ENCODE assay signal across 8 cellular contexts in genomic region chr18:75247601-75248421, GRCh38. TPM values are rescaled to one million over a fixed set of nuclear protein-coding genes. Genes with fewer than 3 reads are reported as not detected.
DNase-seq lines count a peak whose midpoint lies in the region; ATAC-seq, FAIRE-seq and TF ChIP-seq lines count a peak whose summit lies in the region.

No MANE protein-coding gene starts in this region.

- POLR2A ChIA-PET in A549 (lab: Yijun Ruan, JAX), result interaction anchor here (0.7 kb wide), 1 partner anchor 158 kb away, joined by 3 read pairs; no protein-coding TSS in a partner anchor

- no peak for TF ChIP-seq RAD21 in A549 (conservative IDR thresholded peaks at IDR 0.05 in 1 of 2, IDR thresholded peaks at IDR 0.05 in 1 of 2)

- H3K27ac Mint-ChIP-seq in nephron progenitor cell (peak overlapping the region; percentile 40), endodermal cell (no peak overlapping the region)

- H3K4me1 ChIP-seq in A549, result peaks cover 4% of the 10 kb centered on the region; the same call in 1 of the 3 replicates
- no peaks in the 10 kb centered on the region for H3K4me1 ChIP-seq in neuronal stem cell (ENCODE audit: control insufficient read depth in 2 of 2, insufficient read depth in 1 of 2, low read depth in 1 of 2, low read length in 2 of 2)
- H3K4me1 ChIP-seq in endodermal cell (ENCODE audit: control insufficient read depth, insufficient read depth, low read length), result no peaks in the 10 kb centered on the region

- peaks cover 7% of the 10 kb centered on the region for H3K9me3 Mint-ChIP-seq in nephron progenitor cell
- no peaks in the 10 kb centered on the region for H3K9me3 Mint-ChIP-seq in endodermal cell

- H2BK120ac ChIP-seq in neuronal stem cell (ENCODE audit: low read depth, low read length), result no peak overlapping the region

- H3K4ac ChIP-seq in neuronal stem cell (ENCODE audit: low read length), result no peak overlapping the region

- TF ChIP-seq CTCF in A549 (IDR thresholded peaks at IDR 0.05) (no peak), GM12865 (IDR thresholded peaks at IDR 0.05; ENCODE audit: insufficient read depth, low read depth, low read length, missing control alignments) (no peak), nephron progenitor cell (IDR thresholded peaks at IDR 0.05) (no peak), endodermal cell (conservative IDR thresholded peaks at IDR 0.05) (no peak)

- peak overlapping the region; percentile 64 to 81 for H3K27ac ChIP-seq in A549
- peak overlapping the region; percentile 79 for H3K27ac ChIP-seq in SK-N-MC
- peak overlapping the region; percentile 35 for H3K27ac ChIP-seq in epithelial cell of prostate
- no peak overlapping the region for H3K27ac ChIP-seq in neuronal stem cell (replicated peaks; ENCODE audit: low read length)
- H3K27ac ChIP-seq in endodermal cell (ENCODE audit: low read depth, low read length), result no peak overlapping the region

- CTCF ChIA-PET in A549 (lab: Yijun Ruan, JAX), result interaction anchor here (0.6 kb wide), 2 partner anchors 300 to 577 kb away, joined by 3 to 4 read pairs; no protein-coding TSS in a partner anchor

- peak overlapping the region; percentile 64 for H3K9ac ChIP-seq in SK-N-MC (ENCODE audit: insufficient read length)
- no peak overlapping the region for H3K9ac ChIP-seq in neuronal stem cell (ENCODE audit: low read depth, low read length, poor library complexity)
- no peak overlapping the region for H3K9ac ChIP-seq in endodermal cell (ENCODE audit: extremely low read depth, low read length, poor library complexity, severe bottlenecking)

- H4K8ac ChIP-seq in neuronal stem cell (ENCODE audit: low read depth, low read length), result no peak overlapping the region

- H3K23ac ChIP-seq in neuronal stem cell (ENCODE audit: low read depth, low read length, poor library complexity), result no peak overlapping the region

- no peak overlapping the region for H3K14ac ChIP-seq in neuronal stem cell (ENCODE audit: low read length)

- peaks cover 9% of the 10 kb centered on the region for H3K36me3 Mint-ChIP-seq in nephron progenitor cell (ENCODE audit: low read depth)
- no peaks in the 10 kb centered on the region for H3K36me3 Mint-ChIP-seq in endodermal cell (ENCODE audit: low read depth)

- no peak overlapping the region for H2BK5ac ChIP-seq in neuronal stem cell (ENCODE audit: low read length)

- H3K79me1 ChIP-seq in neuronal stem cell (ENCODE audit: low read depth, low read length), result no peaks in the 10 kb centered on the region

- ATAC-seq in A549, result peak in 1 of 2 experiments; percentile 61; a peak in 4 of 6 replicates
- peak; percentile 50 for ATAC-seq in HG03175 (IDR thresholded peaks at IDR 0.05; ENCODE audit: unreplicated experiment)

- no peak overlapping the region for H2AFZ ChIP-seq in neuronal stem cell (ENCODE audit: low read length)

- H4K91ac ChIP-seq in neuronal stem cell (ENCODE audit: low read depth, low read length, poor library complexity), result no peak overlapping the region

- DNase-seq in A549 (ENCODE audit: low read depth in 1 of 2, low spot score in 1 of 2), result peak in 1 of 2 experiments; percentile 7
- DNase-seq in GM12865 (ENCODE audit: low read depth), result peak; percentile 28
- peak; percentile 10 for DNase-seq in SK-N-MC (ENCODE audit: low read depth, low spot score)
- no peak for DNase-seq in epithelial cell of prostate (ENCODE audit: low read depth, low spot score)
- DNase-seq in nephron progenitor cell, result no peak
- no peak for DNase-seq in neuronal stem cell (ENCODE audit: low spot score)
- no peak for DNase-seq in endodermal cell

- no peaks in the 10 kb centered on the region for H3K9me3 ChIP-seq in A549
- H3K9me3 ChIP-seq in SK-N-MC (ENCODE audit: low read depth, low read length), result no peaks in the 10 kb centered on the region
- H3K9me3 ChIP-seq in neuronal stem cell (replicated peaks in 1 of 2; ENCODE audit: control insufficient read depth in 2 of 2, insufficient read depth in 1 of 2, low read depth in 1 of 2, low read length in 2 of 2), result no peaks in the 10 kb centered on the region
- H3K9me3 ChIP-seq in endodermal cell (ENCODE audit: control insufficient read depth, low read length), result no peaks in the 10 kb centered on the region

- FAIRE-seq in A549 (lab: Jason Lieb, UNC), result no peak

- no peak overlapping the region for H2AK5ac ChIP-seq in neuronal stem cell (ENCODE audit: low read depth, low read length)

- WGBS in A549 (ENCODE audit: missing lambda C conversion rate), result 22% methylated on average over 8 of the region's 8 CpGs
- no CpG with 5 or more reads among the region's 8 CpGs for WGBS in neuronal stem cell (ENCODE audit: extremely low coverage in 2 of 2, insufficient read length in 2 of 2, insufficient replicate concordance in 1 of 2), 2 donors
- WGBS in endodermal cell (ENCODE audit: insufficient coverage in 1 of 2, insufficient read length in 1 of 2), 2 experiments, result 96% methylated on average over 7 of the region's 8 CpGs; no CpG with 5 or more reads in 1 of the 2 experiments

- H3K27me3 ChIP-seq in neuronal stem cell (ENCODE audit: control insufficient read depth in 3 of 3, insufficient read depth in 3 of 3, low read depth in 1 of 3, low read length in 3 of 3), result no peaks in the 10 kb centered on the region
- H3K27me3 ChIP-seq in endodermal cell (ENCODE audit: control insufficient read depth, insufficient read depth, low read length, poor library complexity, severe bottlenecking), result no peaks in the 10 kb centered on the region

- no peaks in the 10 kb centered on the region for H3K36me3 ChIP-seq in SK-N-MC (ENCODE audit: insufficient read depth, low read length)
- no peaks in the 10 kb centered on the region for H3K36me3 ChIP-seq in neuronal stem cell (replicated peaks in 1 of 2; ENCODE audit: control insufficient read depth in 2 of 2, insufficient read depth in 2 of 2, low read length in 2 of 2)
- no peaks in the 10 kb centered on the region for H3K36me3 ChIP-seq in endodermal cell (ENCODE audit: control insufficient read depth, insufficient read depth, low read length)

- H3K4me3 ChIP-seq in A549 (peak overlapping the region; percentile 36), GM12865 (ENCODE audit: low read depth, low read length) (peak overlapping the region; percentile 60), SK-N-MC (peak overlapping the region; percentile 72), neuronal stem cell (ENCODE audit: low read length in 2 of 2) (no peak overlapping the region), endodermal cell (ENCODE audit: low read length) (no peak overlapping the region)

- peak overlapping the region; percentile 35 for H3K4me3 Mint-ChIP-seq in nephron progenitor cell
- H3K4me3 Mint-ChIP-seq in endodermal cell, result no peak overlapping the region

- TF ChIP-seq EP300 in A549 (IDR thresholded peaks at IDR 0.05), result no peak

- no peak for TF ChIP-seq POLR2A in A549 (IDR thresholded peaks at IDR 0.05; ENCODE audit: low read length)

- no peak overlapping the region for H2BK12ac ChIP-seq in neuronal stem cell (ENCODE audit: low read length)

- no peak overlapping the region for H3K18ac ChIP-seq in neuronal stem cell (ENCODE audit: low read length)

- H3K4me1 Mint-ChIP-seq in nephron progenitor cell, result peaks cover 91% of the 10 kb centered on the region
- peaks cover 6% of the 10 kb centered on the region for H3K4me1 Mint-ChIP-seq in endodermal cell

- H3K27me3 Mint-ChIP-seq in nephron progenitor cell (ENCODE audit: low read depth, poor library complexity) (no peaks in the 10 kb centered on the region), endodermal cell (ENCODE audit: insufficient read depth) (no peaks in the 10 kb centered on the region)

- H2BK15ac ChIP-seq in neuronal stem cell (ENCODE audit: low read length), result no peak overlapping the region

- peak overlapping the region; percentile 84 for H3K4me2 ChIP-seq in A549
- H3K4me2 ChIP-seq in neuronal stem cell (ENCODE audit: insufficient read depth, low read length, poor library complexity, severe bottlenecking), result no peak overlapping the region

TF ChIP-seq in A549, 52 proteins besides CTCF, POLR2A, EP300 and RAD21:
- TF ChIP-seq EHF (CRISPR knock-in tag; IDR thresholded peaks at IDR 0.05), result no peak
- no peak for TF ChIP-seq GATA3 (IDR thresholded peaks at IDR 0.05; ENCODE audit: borderline replicate concordance)
TF ChIP-seq in A549: peak in this region for 0.

RNA-seq across cellular contexts. Expression of gene TSHZ1, which starts 37.2 kb away (rescaled TPM):
- polyA plus RNA-seq in A549 (2011; rRNA removed) (2.2 and 2.9 TPM in 2 replicates), A549 (2017; fragmentation: RNase III; extraction: RNeasy Plus Mini Kit Qiagen cat#74134 plus additional on column Dnase treatment) (2.7 to 3.0 TPM (median 2.8 TPM) in 3 replicates)
- polyA plus RNA-seq in A549 (2012; cell fraction: cytosol; rRNA removed), result 2.1 and 2.9 TPM in 2 replicates
- polyA plus RNA-seq in A549 (2012; cell fraction: nucleus; rRNA removed), result 1.8 and 2.4 TPM in 2 replicates
- polyA minus RNA-seq in A549 (2011; rRNA and poly(A)+ RNA removed), result 3.8 and 4.0 TPM in 2 replicates
- polyA plus RNA-seq in neuronal stem cell (2013, experiment 1 of 2), result 1.0 TPM
- polyA plus RNA-seq in neuronal stem cell (2013, experiment 2 of 2), result 0.96 TPM
- total RNA-seq in endodermal cell, result 1 to 10 TPM; 1.1 to 1.7 TPM
- polyA plus RNA-seq in endodermal cell (2013, experiment 1 of 2), result 15.0 TPM
- 14.4 TPM for polyA plus RNA-seq in endodermal cell (2013, experiment 2 of 2)

RNA-seq across cellular contexts. Expression of gene PTGR3, which starts 38.9 kb away (rescaled TPM):
- polyA plus RNA-seq in A549 (2011; rRNA removed) (18.5 and 19.0 TPM in 2 replicates), A549 (2017; fragmentation: RNase III; extraction: RNeasy Plus Mini Kit Qiagen cat#74134 plus additional on column Dnase treatment) (6.3 to 7.2 TPM (median 7.2 TPM) in 3 replicates)
- 9.9 and 10.1 TPM in 2 replicates for polyA plus RNA-seq in A549 (2012; cell fraction: cytosol; rRNA removed)
- polyA plus RNA-seq in A549 (2012; cell fraction: nucleus; rRNA removed), result 6.2 and 8.4 TPM in 2 replicates
- 28.2 and 34.6 TPM in 2 replicates for polyA minus RNA-seq in A549 (2011; rRNA and poly(A)+ RNA removed)
- 7.2 TPM for polyA plus RNA-seq in neuronal stem cell (2013, experiment 1 of 2)
- polyA plus RNA-seq in neuronal stem cell (2013, experiment 2 of 2), result 7.1 TPM
- total RNA-seq in endodermal cell, result 10 to 100 TPM; 12.2 to 13.3 TPM
- 18.3 TPM for polyA plus RNA-seq in endodermal cell (2013, experiment 1 of 2)
- 14.7 TPM for polyA plus RNA-seq in endodermal cell (2013, experiment 2 of 2)

Comparison
In these comparisons a context has a peak if more than half of its experiments do, and no peak if none do; other contexts are left out.
1. DNase-seq: peak in GM12865 (single experiment) and SK-N-MC (single experiment); none in epithelial cell of prostate (single experiment), nephron progenitor cell (single experiment), neuronal stem cell (single experiment) and endodermal cell (single experiment).
2. H3K27ac ChIP-seq: peak in A549 (2 of 2), SK-N-MC (single experiment) and epithelial cell of prostate (single experiment); none in neuronal stem cell (single experiment) and endodermal cell (single experiment).
3. H3K4me3 ChIP-seq: peak in A549 (single experiment), GM12865 (single experiment) and SK-N-MC (single experiment); none in neuronal stem cell (0 of 2) and endodermal cell (single experiment).